ENCODE assay signal across 10 cellular contexts in genomic region chr2:188291142-188291616, GRCh38. TPM values are rescaled to one million over a fixed set of nuclear protein-coding genes. Genes with fewer than 3 reads are reported as not detected.
A peak's percentile ranks its signal among the peaks of the same experiment; 100 is the strongest.
DNase-seq lines count a peak whose midpoint lies in the region; ATAC-seq, FAIRE-seq and TF ChIP-seq lines count a peak whose summit lies in the region.
"Had no signal": no experiment of that assay in that cellular context is flagged by ENCODE, and none has a peak within 500 bp of the region (broad histone marks: within the 10 kb centered on the region; RNA-seq: fewer than 3 reads in every experiment).

No MANE protein-coding gene starts in this region.

- no peak for ATAC-seq in thoracic aorta (ENCODE audit: insufficient number of reproducible peaks, low FRiP score, low read depth)

- H3K4me3 Mint-ChIP-seq in astrocyte (ENCODE audit: unreplicated experiment), result peak overlapping the region; percentile 99
- H3K4me3 Mint-ChIP-seq: memory B cell had no signal

- H3K27ac ChIP-seq in astrocyte (ENCODE audit: low read depth, low read length), result peak overlapping the region; percentile 80
- H3K27ac ChIP-seq in keratinocyte (ENCODE audit: control insufficient read depth, insufficient read depth, low read length), result peak overlapping the region; percentile 68
- H3K27ac ChIP-seq in thoracic aorta, result peak overlapping the region; percentile 98 to 100
- H3K27ac ChIP-seq: BLaER1 had no signal

- dilution Hi-C loops in keratinocyte (cut with MboI; ENCODE audit: extremely low pct_ligation_motif_present, low sequenced_read_pairs), result no loop called here

- no peak for FAIRE-seq in astrocyte (lab: Jason Lieb, UNC)
- FAIRE-seq in keratinocyte (lab: Jason Lieb, UNC), result peak; percentile 13

- H3K9me3 Mint-ChIP-seq in astrocyte (ENCODE audit: unreplicated experiment), result no peaks in the 10 kb centered on the region
- H3K9me3 Mint-ChIP-seq: memory B cell had no signal

- no peaks in the 10 kb centered on the region for H4K20me1 ChIP-seq in astrocyte (ENCODE audit: insufficient read depth, low read length)
- H4K20me1 ChIP-seq in keratinocyte (ENCODE audit: control insufficient read depth, extremely low read depth, insufficient read depth, low read length), result no peaks in the 10 kb centered on the region
- H4K20me1 ChIP-seq: BLaER1 had no signal

- no peaks in the 10 kb centered on the region for H3K9me3 ChIP-seq in astrocyte (ENCODE audit: insufficient read depth, low read depth, low read length)
- no peaks in the 10 kb centered on the region for H3K9me3 ChIP-seq in keratinocyte (ENCODE audit: control insufficient read depth, low read depth, low read length)
- H3K9me3 ChIP-seq in thoracic aorta, result no peaks in the 10 kb centered on the region

- no peak for TF ChIP-seq CTCF in astrocyte (IDR thresholded peaks at IDR 0.05; ENCODE audit: insufficient read depth, low read depth, low read length)
- no peak for TF ChIP-seq CTCF in keratinocyte (optimal IDR thresholded peaks at IDR 0.05 in 1 of 3, IDR thresholded peaks at IDR 0.05 in 1 of 3, conservative IDR thresholded peaks at IDR 0.05 in 1 of 3; ENCODE audit: extremely low read depth in 1 of 3, insufficient read depth in 2 of 3, low read length in 3 of 3)
- no peak for TF ChIP-seq CTCF in thoracic aorta (IDR thresholded peaks at IDR 0.05)

- H3K4me1 ChIP-seq in astrocyte (ENCODE audit: insufficient read depth, low read length), result peaks cover 23% of the 10 kb centered on the region
- H3K4me1 ChIP-seq in keratinocyte (ENCODE audit: control insufficient read depth, extremely low read depth, insufficient read depth, low read length), result peaks cover 10% of the 10 kb centered on the region
- peaks cover 7 to 22% of the 10 kb centered on the region in 2 donors for H3K4me1 ChIP-seq in thoracic aorta (ENCODE audit: control insufficient read depth in 1 of 2, low read depth in 2 of 2)
- H3K4me1 ChIP-seq: BLaER1 had no signal

- H2AFZ ChIP-seq in astrocyte (ENCODE audit: low read depth, low read length), result peak overlapping the region; percentile 83
- H2AFZ ChIP-seq in keratinocyte (ENCODE audit: control insufficient read depth, low read length), result peak overlapping the region; percentile 97

- H3K9ac ChIP-seq in astrocyte (ENCODE audit: low read length) (peak overlapping the region; percentile 89), keratinocyte (ENCODE audit: control insufficient read depth, extremely low read depth, insufficient read depth, low read length) (peak overlapping the region; percentile 84)
- H3K9ac ChIP-seq: BLaER1 had no signal

- no peaks in the 10 kb centered on the region for H3K36me3 Mint-ChIP-seq in astrocyte (ENCODE audit: low read depth, unreplicated experiment)
- H3K36me3 Mint-ChIP-seq: memory B cell had no signal

- no peaks in the 10 kb centered on the region for H3K27me3 Mint-ChIP-seq in astrocyte (ENCODE audit: low read depth, unreplicated experiment)
- H3K27me3 Mint-ChIP-seq: memory B cell had no signal

- DNase-seq in NCI-H345 (lab: John Stamatoyannopoulos, UW) (peak; percentile 41), NCI-H345 treated with DMSO at 0.1 percent for 48 hours (lab: John Stamatoyannopoulos, UW; ENCODE audit: unreplicated experiment) (no peak), astrocyte (ENCODE audit: low read depth) (peak; percentile 2), keratinocyte (ENCODE audit: low read depth, low spot score) (no peak), thoracic aorta (ENCODE audit: low spot score) (no peak), ureter (ENCODE audit: low spot score) (no peak), DMS79 treated with DMSO at 0.1 percent for 48 hours (lab: John Stamatoyannopoulos, UW) (no peak)
- DNase-seq in activated effector memory CD4-positive, alpha-beta T cell treated with anti-CD3 and anti-CD28 coated beads, Interleukin-2, amount 50 U/mL, for 16 hours, result no peak

- H3K4me2 ChIP-seq in astrocyte (ENCODE audit: low read length) (peak overlapping the region; percentile 91), keratinocyte (ENCODE audit: control insufficient read depth, extremely low read depth, insufficient read depth, low read depth, low read length) (peak overlapping the region; percentile 66)
- H3K4me2 ChIP-seq: BLaER1 had no signal

- H3K27me3 ChIP-seq in astrocyte (ENCODE audit: insufficient read depth, low read length) (no peaks in the 10 kb centered on the region), keratinocyte (ENCODE audit: control insufficient read depth, extremely low read depth, insufficient read depth, low read length) (no peaks in the 10 kb centered on the region), thoracic aorta (replicated peaks; ENCODE audit: insufficient read depth) (no peaks in the 10 kb centered on the region)

- peak overlapping the region; percentile 79 for H3K27ac Mint-ChIP-seq in astrocyte (ENCODE audit: unreplicated experiment)
- H3K27ac Mint-ChIP-seq: memory B cell had no signal

- H3K4me3 ChIP-seq in astrocyte (ENCODE audit: insufficient read depth, low read depth, low read length) (peak overlapping the region; percentile 84), keratinocyte (ENCODE audit: control insufficient read depth in 2 of 3, extremely low read depth in 1 of 3, insufficient read depth in 2 of 3, low read depth in 1 of 3, low read length in 3 of 3) (peak overlapping the region; percentile 75 to 96 (median 80)), thoracic aorta (peak overlapping the region; percentile 95)
- H3K4me3 ChIP-seq: BLaER1 had no signal

- H3K4me1 Mint-ChIP-seq in astrocyte (ENCODE audit: low read depth, unreplicated experiment), result peaks cover 11% of the 10 kb centered on the region
- H3K4me1 Mint-ChIP-seq: memory B cell had no signal

- H3K36me3 ChIP-seq in astrocyte (ENCODE audit: insufficient read depth, low read length) (no peaks in the 10 kb centered on the region), keratinocyte (ENCODE audit: control insufficient read depth in 2 of 2, extremely low read depth in 1 of 2, insufficient read depth in 2 of 2, low read length in 2 of 2) (no peaks in the 10 kb centered on the region), thoracic aorta (no peaks in the 10 kb centered on the region)
- H3K36me3 ChIP-seq: BLaER1 had no signal

- H3K9me1 ChIP-seq in keratinocyte (ENCODE audit: control insufficient read depth, extremely low read depth, insufficient read depth, low read length), result no peaks in the 10 kb centered on the region

- H3K79me2 ChIP-seq in astrocyte (ENCODE audit: insufficient read depth, low read length) (peaks cover 30% of the 10 kb centered on the region), keratinocyte (ENCODE audit: control insufficient read depth, insufficient read depth, low read length) (no peaks in the 10 kb centered on the region)

RNA-seq across cellular contexts. Expression of gene GULP1, which starts 0.5 kb away (rescaled TPM):
- total RNA-seq in astrocyte, result 33.4 and 39.4 TPM in 2 replicates
- polyA plus RNA-seq in keratinocyte, result 8.4 to 12.7 TPM (median 11.7 TPM) in 3 replicates
- polyA plus RNA-seq in keratinocyte (2011; ENCODE audit: low read depth), result 38.4 TPM
- polyA plus RNA-seq in keratinocyte (2011; cell fraction: cytosol; rRNA removed), result 11.3 and 17.5 TPM in 2 replicates
- 8.6 and 8.9 TPM in 2 replicates for polyA plus RNA-seq in keratinocyte (2011; cell fraction: nucleus; rRNA removed)
- 6.4 and 11.1 TPM in 2 replicates for polyA plus RNA-seq in keratinocyte (2012; ENCODE audit: low replicate concordance)
- polyA minus RNA-seq in keratinocyte, result 3.1 to 15.9 TPM (median 11.8 TPM) in 3 replicates
- polyA minus RNA-seq in keratinocyte (2011; cell fraction: cytosol; rRNA and poly(A)+ RNA removed), result 16.3 TPM
- 11.2 and 17.4 TPM in 2 replicates for polyA minus RNA-seq in keratinocyte (2011; cell fraction: nucleus; rRNA and poly(A)+ RNA removed)
- 10 to 100 TPM; 64.0 to 80.9 TPM for total RNA-seq in thoracic aorta
- 19.9 TPM for total RNA-seq in ureter

Comparison
In these comparisons a context has a peak if more than half of its experiments do, and no peak if none do; other contexts are left out.
1. DNase-seq: peak in NCI-H345 (single experiment) and astrocyte (single experiment); none in NCI-H345 treated with DMSO at 0.1 percent for 48 hours (single experiment), keratinocyte (single experiment), thoracic aorta (single experiment), ureter (single experiment), DMS79 treated with DMSO at 0.1 percent for 48 hours (single experiment) and activated effector memory CD4-positive, alpha-beta T cell treated with anti-CD3 and anti-CD28 coated beads, Interleukin-2, amount 50 U/mL, for 16 hours (single experiment).
2. Peak in every context shown above with its lines, with median percentiles within 50 percentile points of each other: H3K27ac ChIP-seq and H3K4me3 ChIP-seq.